In genomic region chr1:87986154-87986914, GRCh38 we compare ENCODE assay signal across 25 cellular contexts.
A peak's percentile ranks its signal among the peaks of the same experiment; 100 is the strongest.
DNase-seq lines count a peak whose midpoint lies in the region; ATAC-seq, FAIRE-seq and TF ChIP-seq lines count a peak whose summit lies in the region.
"Had no signal": no experiment of that assay in that cellular context is flagged by ENCODE, and none has a peak within 500 bp of the region (broad histone marks: within the 10 kb centered on the region; RNA-seq: fewer than 3 reads in every experiment).

No MANE protein-coding gene starts in this region.

- no peak overlapping the region for H2AFZ ChIP-seq in neural cell (ENCODE audit: low read depth, low read length)

- ATAC-seq in HG02885 (IDR thresholded peaks at IDR 0.05; ENCODE audit: poor library complexity, unreplicated experiment) = no peak
- ATAC-seq in GM21515 (IDR thresholded peaks at IDR 0.05; ENCODE audit: unreplicated experiment) = no peak
- ATAC-seq: T-helper 17 cell, upper lobe of right lung had no signal

- H4K20me1 ChIP-seq in neural cell (ENCODE audit: insufficient read depth) = no peaks in the 10 kb centered on the region

- no peak for FAIRE-seq in bronchial epithelial cell (lab: Jason Lieb, UNC)

- peak; percentile 16 for TF ChIP-seq CTCF in bronchial epithelial cell (IDR thresholded peaks at IDR 0.05; ENCODE audit: insufficient read depth, low read length, severe bottlenecking)
- TF ChIP-seq CTCF in neural cell (IDR thresholded peaks at IDR 0.05; ENCODE audit: poor library complexity, severe bottlenecking) = peak; percentile 67

- TF ChIP-seq EP300 in neural cell (conservative IDR thresholded peaks at IDR 0.05; ENCODE audit: poor library complexity, severe bottlenecking) = no peak

- TF ChIP-seq RAD21 in neural cell (conservative IDR thresholded peaks at IDR 0.05) = peak; percentile 60

- no peak overlapping the region for H3K9ac ChIP-seq in neural cell (ENCODE audit: low read length)

- no peaks in the 10 kb centered on the region for H3K9me2 ChIP-seq in neural cell (ENCODE audit: insufficient read depth, low read length)

- H3K27me3 ChIP-seq in bronchial epithelial cell (ENCODE audit: control insufficient read depth, insufficient read depth, low read length) (no peaks in the 10 kb centered on the region), neural cell (ENCODE audit: insufficient read depth, low read depth, low read length) (no peaks in the 10 kb centered on the region)
- H3K27me3 ChIP-seq: SJCRH30, stomach, upper lobe of right lung had no signal

- no peak overlapping the region for H3K4me3 ChIP-seq in bronchial epithelial cell (ENCODE audit: low read depth, low read length)
- H3K4me3 ChIP-seq in neural cell (ENCODE audit: low read length) = no peak overlapping the region
- H3K4me3 ChIP-seq: SJCRH30, stomach, upper lobe of right lung had no signal

- H3K27ac ChIP-seq in neural cell (ENCODE audit: low read length) = no peak overlapping the region
- H3K27ac ChIP-seq: 22Rv1, SJCRH30, stomach, upper lobe of right lung had no signal

- DNase-seq in DMS53 (lab: John Stamatoyannopoulos, UW) = peak; percentile 32
- DNase-seq in DMS53 treated with DMSO at 0.1 percent for 48 hours (lab: John Stamatoyannopoulos, UW; ENCODE audit: unreplicated experiment) = no peak
- DNase-seq in NAMALWA (ENCODE audit: low spot score) = peak; percentile 32
- no peak for DNase-seq in bronchial epithelial cell (ENCODE audit: low read depth)
- no peak for DNase-seq in DMS153 (lab: John Stamatoyannopoulos, UW)
- DNase-seq: activated CD8-positive, alpha-beta memory T cell treated with anti-CD3 and anti-CD28 coated beads, Interleukin-2, amount 50 U/mL, for 48 hours; COR-L47; EL; HCEC 1CT; hippocampal formation; IMR-90; NCI-H1092; NCI-H2081; NCI-H510A treated with DMSO at 0.1 percent for 48 hours; occipital lobe; retina; SJCRH30; stimulated activated CD4-positive, alpha-beta T cell treated with anti-CD3 and anti-CD28 coated beads, Interleukin-12 subunit alpha, Interleukin-12 subunit beta, amount 100 ng/mL, for 4 hours; stomach; T-helper 17 cell; upper lobe of right lung had no signal

- H3K36me3 ChIP-seq in bronchial epithelial cell (ENCODE audit: control insufficient read depth, insufficient read depth, low read length) = no peaks in the 10 kb centered on the region
- H3K36me3 ChIP-seq in neural cell (ENCODE audit: insufficient read depth, low read length) = no peaks in the 10 kb centered on the region
- H3K36me3 ChIP-seq: SJCRH30, stomach, upper lobe of right lung had no signal

- no peaks in the 10 kb centered on the region for H3K79me2 ChIP-seq in neural cell (replicated peaks; ENCODE audit: insufficient read depth, low read length)

- no peak overlapping the region for H3K4me2 ChIP-seq in neural cell (ENCODE audit: low read length)

- no peaks in the 10 kb centered on the region for H3F3A ChIP-seq in neural cell (ENCODE audit: insufficient read depth, low read length, poor library complexity, severe bottlenecking)

- H3K9me3 ChIP-seq in neural cell (ENCODE audit: low read length) = no peaks in the 10 kb centered on the region
- H3K9me3 ChIP-seq: SJCRH30, stomach, upper lobe of right lung had no signal

TF ChIP-seq in neural cell, 6 proteins besides CTCF, POLR2A, EP300 and RAD21:
- TF ChIP-seq SMC3 (conservative IDR thresholded peaks at IDR 0.05; ENCODE audit: poor library complexity) = peak; percentile 70
- no peak for TF ChIP-seq EZH2 (IDR thresholded peaks at IDR 0.05; ENCODE audit: borderline replicate concordance, insufficient read depth, low read length, poor library complexity, severe bottlenecking)

Comparison
In these comparisons a context has a peak if more than half of its experiments do, and no peak if none do; other contexts are left out.
1. DNase-seq: peak in DMS53 (single experiment) and NAMALWA (single experiment); none in DMS53 treated with DMSO at 0.1 percent for 48 hours (single experiment), bronchial epithelial cell (single experiment) and DMS153 (single experiment).